Comparison of ENCODE assay signal across 8 cellular contexts in genomic region chr17:66301864-66302741, GRCh38. TPM values are rescaled to one million over a fixed set of nuclear protein-coding genes. Genes with fewer than 3 reads are reported as not detected.
DNase-seq lines count a peak whose midpoint lies in the region; ATAC-seq and TF ChIP-seq lines count a peak whose summit lies in the region.

Gene PRKCA (plus strand): TSS chr17:66302613.

- peak within 1 kb of the TSS; percentile 95 for H3K4me3 Mint-ChIP-seq in neural progenitor cell

- peaks cover 0 to 42% (median 13%) of the 10 kb centered on the region in 11 experiments; a peak in 10 of 22 replicates for H4K20me1 ChIP-seq in BLaER1 treated with 17β-estradiol and CSF1 and Interleukin-3, amounts not matched to agents 10 nM and 100 nM
- peaks cover 17% of the 10 kb centered on the region for H4K20me1 ChIP-seq in neural progenitor cell (ENCODE audit: low read depth)

- H3K27me3 ChIP-seq in BLaER1 treated with 17β-estradiol and CSF1 and Interleukin-3, amounts not matched to agents 10 nM and 100 nM = peaks cover 0 to 13% (median 5%) of the 10 kb centered on the region in 11 experiments; a peak in 11 of 22 replicates
- no peaks in the 10 kb centered on the region for H3K27me3 ChIP-seq in SJCRH30
- H3K27me3 ChIP-seq in neural progenitor cell = peaks cover 80% of the 10 kb centered on the region

- no peaks in the 10 kb centered on the region for H3K9me3 ChIP-seq in BLaER1 treated with 17β-estradiol and CSF1 and Interleukin-3, amounts not matched to agents 10 nM and 100 nM (replicated peaks in 1 of 11)
- H3K9me3 ChIP-seq in SJCRH30 (replicated peaks) (no peaks in the 10 kb centered on the region), neural progenitor cell (ENCODE audit: low read depth) (no peaks in the 10 kb centered on the region)

- H3K4me2 ChIP-seq in BLaER1 treated with 17β-estradiol and CSF1 and Interleukin-3, amounts not matched to agents 10 nM and 100 nM = peak within 1 kb of the TSS; percentile 85 to 99 (median 97)
- H3K4me2 ChIP-seq in neural progenitor cell = peak within 1 kb of the TSS; percentile 98

- H3K4me1 Mint-ChIP-seq in neural progenitor cell = peaks cover 38% of the 10 kb centered on the region

- peaks cover 19 to 46% (median 26%) of the 10 kb centered on the region in 10 experiments for H3K4me1 ChIP-seq in BLaER1 treated with 17β-estradiol and CSF1 and Interleukin-3, amounts not matched to agents 10 nM and 100 nM
- H3K4me1 ChIP-seq in SJCRH30 (no peaks in the 10 kb centered on the region; the same call in 1 of the 2 replicates), neural progenitor cell (peaks cover 27% of the 10 kb centered on the region)

- H3K27ac Mint-ChIP-seq in neural progenitor cell = peak within 1 kb of the TSS; percentile 82

- H3K9me3 Mint-ChIP-seq in neural progenitor cell = peaks cover 3% of the 10 kb centered on the region

- peaks cover 17% of the 10 kb centered on the region for H3K27me3 Mint-ChIP-seq in neural progenitor cell (ENCODE audit: insufficient read depth, low read depth)

- no peaks in the 10 kb centered on the region for H3K79me2 ChIP-seq in neural progenitor cell (ENCODE audit: low read depth)

- H3K9ac ChIP-seq in BLaER1 treated with 17β-estradiol and CSF1 and Interleukin-3, amounts not matched to agents 10 nM and 100 nM = peak within 1 kb of the TSS; percentile 75 to 87 (median 82)
- H3K9ac ChIP-seq in neural progenitor cell = no peak within 1 kb of the TSS

- DNase-seq in HPDE6-E6E7 (ENCODE audit: extremely low spot score) (peak; percentile 58), SJCRH30 (peak; percentile 71 to 79), foreskin melanocyte (peak; percentile 38), neural progenitor cell (ENCODE audit: low spot score) (peak; percentile 92), substantia nigra (lab: John Stamatoyannopoulos, UW) (peak in 46 of 49 donors; percentile 30 to 88 (median 64))
- DNase-seq in activated naive CD4-positive, alpha-beta T cell (lab: John Stamatoyannopoulos, UW) = peak; percentile 14 to 72 (median 35)

- peaks cover 4% of the 10 kb centered on the region for H3K36me3 Mint-ChIP-seq in neural progenitor cell

- peak within 1 kb of the TSS; percentile 98 for H2AFZ ChIP-seq in neural progenitor cell (replicated peaks)

- peaks cover 34% of the 10 kb centered on the region for H3F3A ChIP-seq in neural progenitor cell (ENCODE audit: low read depth)

- peaks cover 0 to 7% (median 0%) of the 10 kb centered on the region in 11 experiments; a peak in 5 of 22 replicates for H3K36me3 ChIP-seq in BLaER1 treated with 17β-estradiol and CSF1 and Interleukin-3, amounts not matched to agents 10 nM and 100 nM
- H3K36me3 ChIP-seq in SJCRH30 (no peaks in the 10 kb centered on the region), neural progenitor cell (no peaks in the 10 kb centered on the region)

- no peak for TF ChIP-seq CTCF in neural progenitor cell (IDR thresholded peaks at IDR 0.05)

- peak within 1 kb of the TSS; percentile 60 to 82 (median 71) for H3K27ac ChIP-seq in BLaER1 treated with 17β-estradiol and CSF1 and Interleukin-3, amounts not matched to agents 10 nM and 100 nM
- H3K27ac ChIP-seq in SJCRH30 (peak within 1 kb of the TSS; percentile 50), neural progenitor cell (no peak within 1 kb of the TSS), substantia nigra (ENCODE audit: low read depth, low read length, poor library complexity, severe bottlenecking) (peak within 1 kb of the TSS; percentile 71)

- peak; percentile 78 for ATAC-seq in GM19395 (IDR thresholded peaks at IDR 0.05; ENCODE audit: unreplicated experiment)

- H3K4me3 ChIP-seq in BLaER1 treated with 17β-estradiol and CSF1 and Interleukin-3, amounts not matched to agents 10 nM and 100 nM = peak within 1 kb of the TSS; percentile 77 to 98 (median 82)
- H3K4me3 ChIP-seq in SJCRH30 = peak within 1 kb of the TSS; percentile 76
- H3K4me3 ChIP-seq in neural progenitor cell = peak within 1 kb of the TSS; percentile 82

RNA-seq across cellular contexts. Expression of gene PRKCA, which starts in this region (rescaled TPM):
- total RNA-seq in SJCRH30 (2014; rRNA removed; shearing (Covaris generic)) = 24.7 and 25.6 TPM in 2 replicates
- total RNA-seq in neural progenitor cell (ENCODE audit: low replicate concordance) = 1.7 and 2.1 TPM in 2 replicates

Comparison
In these comparisons a context has a peak if more than half of its experiments do, and no peak if none do; other contexts are left out.
1. DNase-seq: peak in every context shown above with its lines; median percentile 92 in neural progenitor cell; 75 in SJCRH30; 64 in substantia nigra; 58 in HPDE6-E6E7; 38 in foreskin melanocyte; 35 in activated naive CD4-positive, alpha-beta T cell.